Comparison of ENCODE assay signal across 8 cellular contexts in genomic region chr14:36941783-36942521, GRCh38.
DNase-seq lines count a peak whose midpoint lies in the region; ATAC-seq and TF ChIP-seq lines count a peak whose summit lies in the region.

No MANE protein-coding gene starts in this region.

- no peaks in the 10 kb centered on the region for H3K9me3 ChIP-seq in mucosa of descending colon

- no TSS peak for BruUV-seq in Calu3 (replicated peaks; lab: Mats Ljungman, UMichigan)

- CTCF ChIA-PET in Calu3 (lab: Charles Lee), result interaction anchor here (0.6 to 1.8 kb wide), 11 partner anchors 12 to 297 kb away, joined by 3 to 36 read pairs (median 4); no protein-coding TSS in a partner anchor
- CTCF ChIA-PET in activated CD4-positive, alpha-beta memory T cell treated with anti-CD3 and anti-CD28 coated beads for 36 hours (lab: Charles Lee), result interaction anchor here (0.6 to 3.3 kb wide), 15 partner anchors 10 to 1062 kb away, joined by 3 to 20 read pairs (median 3); no protein-coding TSS in a partner anchor

- POLR2A ChIA-PET in activated CD4-positive, alpha-beta memory T cell treated with anti-CD3 and anti-CD28 coated beads for 36 hours (lab: Charles Lee), result no interaction called here

- peak; percentile 92 for ATAC-seq in GM19455 (IDR thresholded peaks at IDR 0.05; ENCODE audit: unreplicated experiment)
- ATAC-seq in HG03520 (IDR thresholded peaks at IDR 0.05; ENCODE audit: unreplicated experiment), result peak; percentile 72
- ATAC-seq in mucosa of descending colon, result peak; percentile 85

- H3K36me3 Mint-ChIP-seq in Calu3 (ENCODE audit: insufficient read depth, unreplicated experiment), result no peaks in the 10 kb centered on the region
- no peaks in the 10 kb centered on the region for H3K36me3 Mint-ChIP-seq in activated CD4-positive, alpha-beta memory T cell treated with anti-CD3 and anti-CD28 coated beads for 36 hours

- TF ChIP-seq CTCF in Calu3 (IDR thresholded peaks at IDR 0.05; ENCODE audit: unreplicated experiment), result peak; percentile 80
- TF ChIP-seq CTCF in mucosa of descending colon (IDR thresholded peaks at IDR 0.05), result peak; percentile 87

- H3K4me1 ChIP-seq in mucosa of descending colon (ENCODE audit: low read depth), result no peaks in the 10 kb centered on the region

- no peak overlapping the region for H3K4me3 ChIP-seq in mucosa of descending colon

- DNase-seq in Calu3, result peak; percentile 84
- DNase-seq in NCI-H524 (lab: John Stamatoyannopoulos, UW), result peak; percentile 50 to 72
- peak; percentile 71 for DNase-seq in activated CD4-positive, alpha-beta memory T cell treated with anti-CD3 and anti-CD28 coated beads for 36 hours
- DNase-seq in epidermal melanocyte (ENCODE audit: insufficient read length, low spot score), result peak; percentile 62
- peak; percentile 54 to 90 (median 84) for DNase-seq in mucosa of descending colon
- peak; percentile 10 for DNase-seq in stimulated activated naive CD4-positive, alpha-beta T cell treated with Interleukin-2 at 50 U/mL for 16 hours (lab: John Stamatoyannopoulos, UW)

- no peak overlapping the region for H3K4me3 Mint-ChIP-seq in Calu3 (ENCODE audit: low read depth, unreplicated experiment)
- no peak overlapping the region for H3K4me3 Mint-ChIP-seq in activated CD4-positive, alpha-beta memory T cell treated with anti-CD3 and anti-CD28 coated beads for 36 hours

- intact Hi-C loops in Calu3 (cut with micrococcal nuclease; ENCODE audit: unreplicated experiment) (loop anchor here (1.0 to 10.0 kb wide), 5 partner anchors 167 to 390 kb away; no protein-coding TSS in a partner anchor), mucosa of descending colon (cut with DNase I, micrococcal nuclease) (loop anchor here in 1 of 2 donors (5.0 kb wide), 1 partner anchor 295 kb away; no protein-coding TSS in a partner anchor)
- intact Hi-C loops in activated CD4-positive, alpha-beta memory T cell treated with anti-CD3 and anti-CD28 coated beads for 36 hours (cut with micrococcal nuclease), result loop anchor here (1.0 to 2.0 kb wide), 2 partner anchors 281 to 389 kb away; partner anchors contain the start of gene PAX9

- H3K36me3 ChIP-seq in mucosa of descending colon (ENCODE audit: low read depth), result no peaks in the 10 kb centered on the region

- H3K4me1 Mint-ChIP-seq in Calu3 (ENCODE audit: low read depth, unreplicated experiment), result peaks cover 8% of the 10 kb centered on the region
- H3K4me1 Mint-ChIP-seq in activated CD4-positive, alpha-beta memory T cell treated with anti-CD3 and anti-CD28 coated beads for 36 hours (ENCODE audit: low read depth), result no peaks in the 10 kb centered on the region

- H3K27ac Mint-ChIP-seq in Calu3 (ENCODE audit: unreplicated experiment), result no peak overlapping the region
- H3K27ac Mint-ChIP-seq in activated CD4-positive, alpha-beta memory T cell treated with anti-CD3 and anti-CD28 coated beads for 36 hours, result no peak overlapping the region

- no peaks in the 10 kb centered on the region for H3K27me3 Mint-ChIP-seq in Calu3 (ENCODE audit: unreplicated experiment)
- peaks cover 2% of the 10 kb centered on the region for H3K27me3 Mint-ChIP-seq in activated CD4-positive, alpha-beta memory T cell treated with anti-CD3 and anti-CD28 coated beads for 36 hours

- H3K9me3 Mint-ChIP-seq in Calu3 (ENCODE audit: low read depth, unreplicated experiment), result no peaks in the 10 kb centered on the region
- H3K9me3 Mint-ChIP-seq in activated CD4-positive, alpha-beta memory T cell treated with anti-CD3 and anti-CD28 coated beads for 36 hours, result no peaks in the 10 kb centered on the region

Comparison
In these comparisons a context has a peak if more than half of its experiments do, and no peak if none do; other contexts are left out.
1. DNase-seq: peak in every context shown above with its lines; median percentile 84 in Calu3; 84 in mucosa of descending colon; 71 in activated CD4-positive, alpha-beta memory T cell treated with anti-CD3 and anti-CD28 coated beads for 36 hours; 62 in epidermal melanocyte; 61 in NCI-H524; 10 in stimulated activated naive CD4-positive, alpha-beta T cell treated with Interleukin-2 at 50 U/mL for 16 hours.